ENCODE assay signal across 8 cellular contexts in the genomic region with DNA sequence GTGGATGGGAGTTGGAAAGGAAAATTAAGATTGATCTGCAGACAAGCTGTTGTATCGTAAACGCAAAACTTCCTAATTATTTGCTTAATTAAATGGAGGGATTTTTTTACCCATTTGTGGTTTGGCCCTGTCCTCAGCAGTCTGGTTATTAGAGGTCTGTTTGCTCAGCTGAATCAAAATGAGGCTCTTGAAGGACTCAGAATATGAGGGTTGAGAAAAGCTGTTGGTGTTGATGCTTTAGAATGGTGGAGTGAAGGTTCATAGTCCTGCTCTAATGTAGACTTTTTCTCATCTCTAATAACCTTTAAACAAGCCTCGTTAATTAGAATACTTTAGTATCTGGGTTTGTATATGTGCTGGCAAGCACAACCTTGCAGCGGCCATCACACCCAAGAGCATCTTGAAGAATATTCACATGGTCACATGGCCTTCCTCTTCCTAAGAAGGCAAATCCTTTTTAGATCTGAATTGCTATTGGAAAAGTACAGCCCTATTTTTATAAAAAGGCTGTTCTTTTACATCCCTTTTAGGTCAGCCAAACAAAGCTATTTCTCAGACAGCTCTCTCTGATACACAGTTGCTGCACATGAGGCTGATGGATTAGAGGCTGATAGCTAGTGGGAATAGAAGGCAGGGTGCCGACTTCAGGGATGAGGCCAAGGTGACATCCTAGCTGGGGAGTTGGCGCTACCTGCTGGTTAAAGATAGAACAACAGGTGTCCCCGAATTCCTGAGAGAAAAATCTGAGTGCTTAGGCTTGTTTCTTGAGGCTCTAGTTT. TPM values are rescaled to one million over a fixed set of nuclear protein-coding genes. Genes with fewer than 3 reads are reported as not detected.
DNase-seq lines count a peak whose midpoint lies in the region; ATAC-seq, FAIRE-seq and TF ChIP-seq lines count a peak whose summit lies in the region.

No MANE protein-coding gene starts in this region.

- H3K4me1 ChIP-seq in left ventricle myocardium inferior: peaks cover 50% of the 10 kb centered on the region

- TF ChIP-seq CTCF in left ventricle myocardium inferior (IDR thresholded peaks at IDR 0.05; ENCODE audit: borderline replicate concordance): peak; percentile 93
- TF ChIP-seq CTCF in retinal pigment epithelial cell (conservative IDR thresholded peaks at IDR 0.05; ENCODE audit: low read depth, low read length): peak; percentile 81

- no peaks in the 10 kb centered on the region for H3K27me3 ChIP-seq in left ventricle myocardium inferior (ENCODE audit: low read depth)

- peaks cover 29% of the 10 kb centered on the region for H3K36me3 ChIP-seq in left ventricle myocardium inferior

- peak; percentile 82 for DNase-seq in NCI-H1105 (lab: John Stamatoyannopoulos, UW)
- DNase-seq in T-helper 2 cell: peak; percentile 13 to 52 (median 49)
- peak; percentile 74 for DNase-seq in amniotic epithelial cell (ENCODE audit: low read depth)
- peak; percentile 51 for DNase-seq in left ventricle myocardium inferior
- DNase-seq in retinal pigment epithelial cell (ENCODE audit: low read depth): peak; percentile 37
- no peak for DNase-seq in posterior vena cava (ENCODE audit: low spot score)

- no peak for ATAC-seq in HG03196 (IDR thresholded peaks at IDR 0.05; ENCODE audit: unreplicated experiment)

- H3K4me3 ChIP-seq in left ventricle myocardium inferior: no peak overlapping the region
- no peak overlapping the region for H3K4me3 ChIP-seq in retinal pigment epithelial cell (ENCODE audit: low read length)

- peak overlapping the region; percentile 55 for H3K27ac ChIP-seq in left ventricle myocardium inferior (replicated peaks)

- FAIRE-seq in G401.6 (lab: Jason Lieb, UNC): peak; percentile 66

- intact Hi-C loops in left ventricle myocardium inferior (cut with micrococcal nuclease): loop anchor here (2.0 to 5.0 kb wide), 2 partner anchors 66 to 156 kb away; no protein-coding TSS in a partner anchor
- intact Hi-C loops in posterior vena cava (cut with DNase I): loop anchor here in 1 of 2 donors (5.0 kb wide), 2 partner anchors 51 to 156 kb away; no protein-coding TSS in a partner anchor

- no peaks in the 10 kb centered on the region for H3K9me3 ChIP-seq in left ventricle myocardium inferior (replicated peaks)

RNA-seq across cellular contexts. Expression of a gene that starts 53.8 kb away (rescaled TPM):
- total RNA-seq in left ventricle myocardium inferior: 181 TPM
- 100 to 1,000 TPM; 596 to 609 TPM for total RNA-seq in posterior vena cava
